19 cellular contexts compared by ENCODE assay signal in the genomic region with DNA sequence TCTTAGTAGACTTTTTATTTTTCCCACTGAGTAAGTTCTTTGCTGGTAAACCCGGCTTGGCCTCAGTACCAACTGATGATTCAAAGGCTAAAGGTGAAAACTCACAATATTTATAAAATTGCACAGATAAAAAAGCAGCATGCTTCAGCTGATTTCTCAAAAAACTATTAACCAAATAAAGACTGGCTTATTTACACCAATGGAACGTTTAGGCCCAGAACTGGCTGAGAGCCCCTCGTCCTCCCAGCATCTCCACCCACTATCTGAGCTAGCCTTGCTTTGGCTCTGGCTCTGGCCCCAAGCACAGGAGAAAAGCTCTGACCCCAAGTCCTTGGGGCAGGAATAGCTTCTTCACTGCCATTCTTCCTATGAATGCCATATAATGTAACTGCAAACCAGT.
"Had no signal": no experiment of that assay in that cellular context is flagged by ENCODE, and none has a peak within 500 bp of the region (broad histone marks: within the 10 kb centered on the region; RNA-seq: fewer than 3 reads in every experiment).

No MANE protein-coding gene starts in this region.

- H3K9me3 ChIP-seq: SJSA1 had no signal

- H3K27me3 ChIP-seq: MG63, SJSA1 had no signal

- H3K4me3 ChIP-seq: MG63, SJSA1, SK-N-MC had no signal

- H3K27ac ChIP-seq: SJSA1, SK-N-MC had no signal

- DNase-seq: KBM-7, MG63, NCI-H1092 treated with DMSO at 0.1 percent for 48 hours, NCI-H1436, NCI-H187, NCI-H2029, NCI-H2081 treated with DMSO at 0.1 percent for 48 hours, NCI-H2171, NCI-H226, NCI-H446, NCI-H510A, NCI-H524 treated with DMSO at 0.1 percent for 48 hours, NCI-H69, NCI-H774, Right ventricle myocardium superior, RPMI8226, SIG-M5 had no signal

- H3K4me1 ChIP-seq: SJSA1 had no signal
